26 cellular contexts compared by ENCODE assay signal in the genomic region with DNA sequence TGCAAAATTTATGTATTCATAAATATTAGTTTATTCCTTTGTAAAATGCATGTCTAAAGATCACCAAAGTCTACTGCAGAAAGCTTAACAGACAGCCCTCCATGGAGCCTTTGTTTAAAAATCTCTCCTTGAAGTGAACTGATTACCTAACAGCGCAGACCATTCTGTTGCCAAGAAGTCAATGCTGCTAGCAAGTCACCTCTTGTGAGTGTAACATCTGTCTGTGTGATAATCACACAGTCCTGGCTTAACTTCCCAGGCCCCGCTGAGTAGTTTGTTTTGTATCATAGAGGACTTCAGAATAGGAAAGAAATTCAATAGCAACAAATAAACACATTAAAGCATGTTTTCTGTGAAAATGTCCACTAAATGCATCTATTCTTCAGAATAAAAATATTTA.
"Had no signal": no experiment of that assay in that cellular context is flagged by ENCODE, and none has a peak within 500 bp of the region (broad histone marks: within the 10 kb centered on the region; RNA-seq: fewer than 3 reads in every experiment).

No MANE protein-coding gene starts in this region.

- H3K27me3 ChIP-seq: hepatocyte, ovary, spleen, suprapubic skin, tibial artery, upper lobe of right lung had no signal

- H3K36me3 ChIP-seq: left ventricle myocardium inferior, ovary, prostate gland, spleen, suprapubic skin, thoracic aorta, tibial artery, upper lobe of right lung had no signal

- ATAC-seq: mucosa of descending colon; naive thymus-derived CD4-positive, alpha-beta T cell; natural killer cell treated with Interleukin-12 subunit alpha and Interleukin-12 subunit beta and Interleukin-15 and Interleukin-18, amount 100 ng/mL, for 72 hours; right cardiac atrium; sciatic nerve; stimulated activated effector memory CD8-positive, alpha-beta T cell treated with anti-CD3 and anti-CD28 coated beads, Interleukin-12 subunit alpha, Interleukin-12 subunit beta, amount 100 ng/mL, for 72 hours; upper lobe of right lung had no signal

- H3K4me1 ChIP-seq: left ventricle myocardium inferior, prostate gland, spleen, tibial artery, upper lobe of right lung had no signal

- H3K4me3 ChIP-seq: hepatocyte, left ventricle myocardium inferior, lung, mucosa of descending colon, ovary, prostate gland, spleen, suprapubic skin, thoracic aorta, tibial artery, upper lobe of right lung had no signal

- H3K27ac ChIP-seq: hepatocyte, left ventricle myocardium inferior, ovary, prostate gland, spleen, suprapubic skin, thoracic aorta, tibial artery, upper lobe of right lung had no signal

- DNase-seq: islet precursor cell; left ventricle myocardium inferior; mesendoderm; midbrain; mucosa of descending colon; naive thymus-derived CD4-positive, alpha-beta T cell; ovary; posterior cingulate gyrus; retina; right cardiac atrium; small intestine; spleen; stimulated activated CD4-positive, alpha-beta T cell treated with anti-CD3 and anti-CD28 coated beads, Interleukin-4, amount 100 ng/mL, for 24 hours; stimulated activated naive CD4-positive, alpha-beta T cell; tibial artery; trophoblast cell; upper lobe of right lung had no signal

- FAIRE-seq: small intestine, urothelium cell line had no signal

- H3K9me3 ChIP-seq: left ventricle myocardium inferior, mucosa of descending colon, ovary, prostate gland, spleen, suprapubic skin, thoracic aorta, tibial artery, upper lobe of right lung had no signal
